Comparison of ENCODE assay signal across 7 cellular contexts in genomic region chr19:47111081-47111589, GRCh38. TPM values are rescaled to one million over a fixed set of nuclear protein-coding genes. Genes with fewer than 3 reads are reported as not detected.
A peak's percentile ranks its signal among the peaks of the same experiment; 100 is the strongest.
DNase-seq lines count a peak whose midpoint lies in the region; ATAC-seq and TF ChIP-seq lines count a peak whose summit lies in the region.

No MANE protein-coding gene starts in this region.

- 7% methylated on average over 15 of the region's 30 CpGs for WGBS in right lobe of liver (ENCODE audit: insufficient coverage, low coverage, low lambda C conversion rate, missing lambda C conversion rate)

- H3K4me3 Mint-ChIP-seq in T-helper 1 cell treated with Interleukin-12 subunit alpha and Interleukin-12 subunit beta and Interleukin-4 antibody, amounts not matched to agents 30 μg/mL and 1 μg/mL, for 36 hours = peak overlapping the region; percentile 89
- peak overlapping the region; percentile 95 for H3K4me3 Mint-ChIP-seq in stimulated activated effector memory CD8-positive, alpha-beta T cell treated with anti-CD3 and anti-CD28 coated beads, Interleukin-12 subunit alpha, Interleukin-12 subunit beta, amount 100 ng/mL, for 72 hours

- peaks cover 31% of the 10 kb centered on the region for H3K36me3 Mint-ChIP-seq in T-helper 1 cell treated with Interleukin-12 subunit alpha and Interleukin-12 subunit beta and Interleukin-4 antibody, amounts not matched to agents 30 μg/mL and 1 μg/mL, for 36 hours (ENCODE audit: low read depth)
- peaks cover 73% of the 10 kb centered on the region for H3K36me3 Mint-ChIP-seq in stimulated activated effector memory CD8-positive, alpha-beta T cell treated with anti-CD3 and anti-CD28 coated beads, Interleukin-12 subunit alpha, Interleukin-12 subunit beta, amount 100 ng/mL, for 72 hours

- no peaks in the 10 kb centered on the region for H3K27me3 Mint-ChIP-seq in T-helper 1 cell treated with Interleukin-12 subunit alpha and Interleukin-12 subunit beta and Interleukin-4 antibody, amounts not matched to agents 30 μg/mL and 1 μg/mL, for 36 hours (ENCODE audit: low read depth)

- in situ Hi-C loops in HAP-1 (cut with MboI; ENCODE audit: low sequenced_read_pairs) = no loop called here

- H3K27ac ChIP-seq in breast epithelium (peak overlapping the region; percentile 100), right lobe of liver (peak overlapping the region; percentile 100)

- H3K4me3 ChIP-seq in HAP-1 (peak overlapping the region; percentile 77), breast epithelium (peak overlapping the region; percentile 97 to 98 (median 97)), right lobe of liver (peak overlapping the region; percentile 86 to 95 (median 90))

- peaks cover 45% of the 10 kb centered on the region for H3K4me1 Mint-ChIP-seq in T-helper 1 cell treated with Interleukin-12 subunit alpha and Interleukin-12 subunit beta and Interleukin-4 antibody, amounts not matched to agents 30 μg/mL and 1 μg/mL, for 36 hours (ENCODE audit: low read depth)
- H3K4me1 Mint-ChIP-seq in stimulated activated effector memory CD8-positive, alpha-beta T cell treated with anti-CD3 and anti-CD28 coated beads, Interleukin-12 subunit alpha, Interleukin-12 subunit beta, amount 100 ng/mL, for 72 hours = peaks cover 53% of the 10 kb centered on the region

- H3K27ac Mint-ChIP-seq in T-helper 1 cell treated with Interleukin-12 subunit alpha and Interleukin-12 subunit beta and Interleukin-4 antibody, amounts not matched to agents 30 μg/mL and 1 μg/mL, for 36 hours = peak overlapping the region; percentile 96
- H3K27ac Mint-ChIP-seq in stimulated activated effector memory CD8-positive, alpha-beta T cell treated with anti-CD3 and anti-CD28 coated beads, Interleukin-12 subunit alpha, Interleukin-12 subunit beta, amount 100 ng/mL, for 72 hours = peak overlapping the region; percentile 100

- no peak for TF ChIP-seq CTCF in breast epithelium (IDR thresholded peaks at IDR 0.05)
- TF ChIP-seq CTCF in right lobe of liver (IDR thresholded peaks at IDR 0.05) = no peak

- H3K36me3 ChIP-seq in HAP-1 (replicated peaks) (no peaks in the 10 kb centered on the region; the same call in 1 of the 2 replicates), breast epithelium (no peaks in the 10 kb centered on the region), right lobe of liver (no peaks in the 10 kb centered on the region)

- H3K9me3 ChIP-seq in HAP-1 = no peaks in the 10 kb centered on the region
- no peaks in the 10 kb centered on the region for H3K9me3 ChIP-seq in breast epithelium
- H3K9me3 ChIP-seq in right lobe of liver = no peaks in the 10 kb centered on the region

- ATAC-seq in right lobe of liver (no peak), GM18861 (IDR thresholded peaks at IDR 0.05; ENCODE audit: unreplicated experiment) (no peak)
- ATAC-seq in stimulated activated effector memory CD8-positive, alpha-beta T cell treated with anti-CD3 and anti-CD28 coated beads, Interleukin-12 subunit alpha, Interleukin-12 subunit beta, amount 100 ng/mL, for 72 hours = no peak

- DNase-seq in HAP-1 (ENCODE audit: low spot score in 2 of 2) (peak; percentile 23 to 73), breast epithelium (ENCODE audit: low spot score in 2 of 2) (no peak), right lobe of liver (peak in 2 of 3 donors; percentile 43 to 66), NCI-H510A (lab: John Stamatoyannopoulos, UW) (no peak)
- peak; percentile 39 to 82 for DNase-seq in stimulated activated effector memory CD8-positive, alpha-beta T cell treated with anti-CD3 and anti-CD28 coated beads, Interleukin-12 subunit alpha, Interleukin-12 subunit beta, amount 100 ng/mL, for 72 hours (ENCODE audit: low spot score in 2 of 2)

- H3K9me3 Mint-ChIP-seq in T-helper 1 cell treated with Interleukin-12 subunit alpha and Interleukin-12 subunit beta and Interleukin-4 antibody, amounts not matched to agents 30 μg/mL and 1 μg/mL, for 36 hours = no peaks in the 10 kb centered on the region
- no peaks in the 10 kb centered on the region for H3K9me3 Mint-ChIP-seq in stimulated activated effector memory CD8-positive, alpha-beta T cell treated with anti-CD3 and anti-CD28 coated beads, Interleukin-12 subunit alpha, Interleukin-12 subunit beta, amount 100 ng/mL, for 72 hours

- intact Hi-C loops in breast epithelium (cut with DNase I; ENCODE audit: low total_unique reads) = loop anchor here (5.0 kb wide), 1 partner anchor 1249 kb away; the partner anchor contains the start of genes FOXA3 and SYMPK
- intact Hi-C loops in right lobe of liver (cut with DNase I) = no loop called here

- H3K27me3 ChIP-seq in HAP-1 (ENCODE audit: low read depth) = no peaks in the 10 kb centered on the region
- no peaks in the 10 kb centered on the region for H3K27me3 ChIP-seq in breast epithelium
- no peaks in the 10 kb centered on the region for H3K27me3 ChIP-seq in right lobe of liver

- H3K4me1 ChIP-seq in HAP-1 = peaks cover 25% of the 10 kb centered on the region
- peaks cover 2 to 14% of the 10 kb centered on the region in 2 donors for H3K4me1 ChIP-seq in breast epithelium
- H3K4me1 ChIP-seq in right lobe of liver = peaks cover 0 to 42% (median 9%) of the 10 kb centered on the region in 4 donors

- TF ChIP-seq POLR2A in breast epithelium (IDR thresholded peaks at IDR 0.05) (no peak), right lobe of liver (IDR thresholded peaks at IDR 0.05) (no peak)

RNA-seq across cellular contexts. Expression of gene ZC3H4, which starts 2.4 kb away (rescaled TPM):
- total RNA-seq in breast epithelium (10 to 100 TPM; 17.7 to 23.4 (median 19.5) TPM), right lobe of liver (10 to 100 TPM in 4 of 6 experiments, 1 to 10 TPM in 2; 8.3 to 19.1 (median 15.1) TPM)

RNA-seq across cellular contexts. Expression of gene SAE1, which starts 19.5 kb away (rescaled TPM):
- total RNA-seq in breast epithelium (10 to 100 TPM; 44.6 to 61.4 (median 55.7) TPM), right lobe of liver (10 to 100 TPM; 18.8 to 33.2 (median 26.7) TPM)

Comparison
In these comparisons a context has a peak if more than half of its experiments do, and no peak if none do; other contexts are left out.
1. DNase-seq: peak in HAP-1 (2 of 2), right lobe of liver (2 of 3) and stimulated activated effector memory CD8-positive, alpha-beta T cell treated with anti-CD3 and anti-CD28 coated beads, Interleukin-12 subunit alpha, Interleukin-12 subunit beta, amount 100 ng/mL, for 72 hours (2 of 2); none in breast epithelium (0 of 2) and NCI-H510A (single experiment).
2. Peak in every context shown above with its lines, with median percentiles within 50 percentile points of each other: H3K4me3 ChIP-seq.